ENCODE assay signal across 19 cellular contexts in the genomic region with DNA sequence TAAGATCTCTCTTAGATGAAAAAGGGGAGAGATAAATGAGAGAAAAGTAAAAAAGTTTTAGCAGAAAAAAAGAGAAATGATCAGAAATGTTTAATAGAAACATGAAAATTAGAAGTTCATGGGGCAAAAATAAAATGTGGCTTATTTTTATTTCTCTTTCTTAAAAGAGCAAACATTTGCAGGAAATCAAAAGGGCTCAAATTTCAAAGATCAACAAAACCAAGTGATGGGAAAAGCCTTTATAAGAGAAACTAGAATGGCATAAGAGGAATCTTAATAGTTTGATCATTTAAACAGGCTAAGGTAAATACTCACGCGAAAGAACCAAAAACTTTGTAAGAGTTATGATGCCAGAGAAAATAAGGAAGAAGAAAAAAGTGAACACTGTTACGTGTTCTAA. TPM values are rescaled to one million over a fixed set of nuclear protein-coding genes. Genes with fewer than 3 reads are reported as not detected.
DNase-seq lines count a peak whose midpoint lies in the region; ATAC-seq and TF ChIP-seq lines count a peak whose summit lies in the region.
"Had no signal": no experiment of that assay in that cellular context is flagged by ENCODE, and none has a peak within 500 bp of the region (broad histone marks: within the 10 kb centered on the region; RNA-seq: fewer than 3 reads in every experiment).

No MANE protein-coding gene starts in this region.

- no peak for TF ChIP-seq EP300 in transverse colon (IDR thresholded peaks at IDR 0.05; ENCODE audit: low read depth)

- in situ Hi-C loops in transverse colon (cut with MboI; ENCODE audit: low pct_ligation_motif_present in 1 of 4, low pct_unique_long_range_greater_than_20kb in 1 of 4, low sequenced_read_pairs in 3 of 4) = no loop called here

- H3K79me2 ChIP-seq in ACC112 (ENCODE audit: control insufficient read depth, insufficient read depth, low read length, unreplicated experiment) = no peaks in the 10 kb centered on the region

- TF ChIP-seq CTCF in RWPE2 (IDR thresholded peaks at IDR 0.05; ENCODE audit: poor library complexity, severe bottlenecking) (no peak), ascending aorta (IDR thresholded peaks at IDR 0.05) (no peak), transverse colon (IDR thresholded peaks at IDR 0.05) (no peak)

- H3K27me3 Mint-ChIP-seq in CD4-positive, alpha-beta memory T cell = peaks cover 0 to 5% of the 10 kb centered on the region in 2 donors

- peak overlapping the region; percentile 72 to 86 (median 84) for H3K4me3 Mint-ChIP-seq in CD4-positive, alpha-beta memory T cell
- H3K4me3 Mint-ChIP-seq: HFFc6 had no signal

- no peak for ATAC-seq in RWPE2 (ENCODE audit: low read depth)
- ATAC-seq: left ventricle myocardium superior had no signal

- no peak overlapping the region for H3K4me3 ChIP-seq in ACC112 (ENCODE audit: low read depth, low read length)
- peak overlapping the region in 1 of 2 donors; percentile 29 for H3K4me3 ChIP-seq in CD4-positive, alpha-beta memory T cell (ENCODE audit: low read length in 2 of 2)
- H3K4me3 ChIP-seq in RWPE2 (ENCODE audit: severe bottlenecking) = no peak overlapping the region
- no peak overlapping the region for H3K4me3 ChIP-seq in ascending aorta
- H3K4me3 ChIP-seq in transverse colon = no peak overlapping the region
- H3K4me3 ChIP-seq: coronary artery, ovary had no signal

- peaks cover 0 to 3% of the 10 kb centered on the region in 2 donors for H3K36me3 Mint-ChIP-seq in CD4-positive, alpha-beta memory T cell

- 14 to 35% methylated on average over 3 of the region's 3 CpGs for WGBS in transverse colon (ENCODE audit: low coverage in 1 of 2), 2 donors

- H3K27ac Mint-ChIP-seq in CD4-positive, alpha-beta memory T cell = peak overlapping the region; percentile 95 to 98 (median 96)
- H3K27ac Mint-ChIP-seq: HFFc6 had no signal

- CTCF ChIA-PET in CD4-positive, alpha-beta memory T cell (lab: Charles Lee; ENCODE audit: partially characterized antibody) = no interaction called here

- no peak for DNase-seq in CD4-positive, alpha-beta memory T cell
- DNase-seq in RWPE2 (ENCODE audit: low spot score) = no peak
- DNase-seq in epithelial cell of prostate (ENCODE audit: low read depth, low spot score) = no peak
- no peak for DNase-seq in ascending aorta (ENCODE audit: low spot score in 2 of 2)
- DNase-seq in HPDE6-E6E7 (ENCODE audit: extremely low spot score) = no peak
- DNase-seq in transverse colon = no peak
- DNase-seq: activated gamma-delta T cell treated with Interleukin-2 at 50 U/mL for 16 hours; HFFc6; left ventricle myocardium superior; NCI-H1694; NCI-H2227 treated with DMSO at 0.1 percent for 48 hours; NK-92 treated with Interleukin-12 subunit alpha and Interleukin-12 subunit beta, amount 100 ng/mL, for 24 hours; ovary had no signal

- H2AFZ ChIP-seq in ACC112 (ENCODE audit: low read length, unreplicated experiment) = no peak overlapping the region

- no peak for TF ChIP-seq POLR2A in transverse colon (IDR thresholded peaks at IDR 0.05)

- H3K27ac ChIP-seq in ACC112 (ENCODE audit: low read depth, low read length) = peak overlapping the region; percentile 12; the same call in 1 of the 2 replicates
- H3K27ac ChIP-seq in CD4-positive, alpha-beta memory T cell (ENCODE audit: low read depth, low read length) = peak overlapping the region; percentile 80
- peak overlapping the region; percentile 51 for H3K27ac ChIP-seq in RWPE2 (ENCODE audit: poor library complexity, severe bottlenecking)
- peak overlapping the region; percentile 49 for H3K27ac ChIP-seq in epithelial cell of prostate
- no peak overlapping the region for H3K27ac ChIP-seq in ascending aorta
- H3K27ac ChIP-seq in transverse colon = peak overlapping the region in 2 of 4 donors; percentile 16 to 17
- H3K27ac ChIP-seq: coronary artery, ovary, RWPE1 had no signal

- peaks cover 0 to 2% (median 0%) of the 10 kb centered on the region in 8 donors for H3K9me3 Mint-ChIP-seq in CD4-positive, alpha-beta memory T cell
- H3K9me3 Mint-ChIP-seq: HFFc6 had no signal

- H3K27me3 ChIP-seq in ACC112 (ENCODE audit: insufficient read depth, low read length) = no peaks in the 10 kb centered on the region
- no peaks in the 10 kb centered on the region for H3K27me3 ChIP-seq in CD4-positive, alpha-beta memory T cell (ENCODE audit: insufficient read depth, low read length)
- no peaks in the 10 kb centered on the region for H3K27me3 ChIP-seq in RWPE2 (ENCODE audit: insufficient read depth, poor library complexity, severe bottlenecking)
- no peaks in the 10 kb centered on the region for H3K27me3 ChIP-seq in ascending aorta
- no peaks in the 10 kb centered on the region for H3K27me3 ChIP-seq in transverse colon
- H3K27me3 ChIP-seq: ovary had no signal

- peaks cover 20 to 36% (median 25%) of the 10 kb centered on the region in 4 donors for H3K4me1 Mint-ChIP-seq in CD4-positive, alpha-beta memory T cell

- intact Hi-C loops in CD4-positive, alpha-beta memory T cell (cut with micrococcal nuclease) = loop anchor here (2.0 kb wide), 1 partner anchor 33 kb away; no protein-coding TSS in a partner anchor
- intact Hi-C loops in ascending aorta (cut with DNase I) (no loop called here), transverse colon (cut with DNase I; ENCODE audit: low total_unique reads) (no loop called here)

- H3K9me3 ChIP-seq in CD4-positive, alpha-beta memory T cell (ENCODE audit: control insufficient read depth in 1 of 2, low read length in 2 of 2) = no peaks in the 10 kb centered on the region
- H3K9me3 ChIP-seq in RWPE2 (ENCODE audit: severe bottlenecking) (no peaks in the 10 kb centered on the region), ascending aorta (no peaks in the 10 kb centered on the region), transverse colon (no peaks in the 10 kb centered on the region)
- H3K9me3 ChIP-seq: ovary had no signal

- peaks cover 35% of the 10 kb centered on the region for H3K4me1 ChIP-seq in ACC112 (ENCODE audit: control insufficient read depth, insufficient read depth, low read length, unreplicated experiment)
- peaks cover 25% of the 10 kb centered on the region for H3K4me1 ChIP-seq in CD4-positive, alpha-beta memory T cell (ENCODE audit: insufficient read depth, low read length)
- peaks cover 28% of the 10 kb centered on the region for H3K4me1 ChIP-seq in RWPE2 (ENCODE audit: insufficient read depth, poor library complexity, severe bottlenecking)
- H3K4me1 ChIP-seq in ascending aorta = no peaks in the 10 kb centered on the region
- peaks cover 0 to 4% (median 0%) of the 10 kb centered on the region in 4 donors for H3K4me1 ChIP-seq in transverse colon

- H3K36me3 ChIP-seq in ACC112 (ENCODE audit: insufficient read depth, low read length) (no peaks in the 10 kb centered on the region), RWPE2 (ENCODE audit: low read depth) (no peaks in the 10 kb centered on the region), ascending aorta (no peaks in the 10 kb centered on the region), transverse colon (no peaks in the 10 kb centered on the region)
- H3K36me3 ChIP-seq in CD4-positive, alpha-beta memory T cell (ENCODE audit: insufficient read depth, low read length) = no peaks in the 10 kb centered on the region
- H3K36me3 ChIP-seq: ovary had no signal

- POLR2A ChIA-PET in CD4-positive, alpha-beta memory T cell (lab: Charles Lee; ENCODE audit: partially characterized antibody) = no interaction called here

RNA-seq across cellular contexts. Expression of a gene that starts 23.3 kb away (rescaled TPM):
- not detected for total RNA-seq in CD4-positive, alpha-beta memory T cell
- polyA plus RNA-seq in CD4-positive, alpha-beta memory T cell = not detected
- total RNA-seq in ascending aorta (not detected), transverse colon (not detected)
- total RNA-seq: activated CD8-positive, alpha-beta memory T cell treated with anti-CD3 and anti-CD28 coated beads for 36 hours; left ventricle myocardium superior; myocyte had no signal

RNA-seq across cellular contexts. Expression of a gene that starts 34.5 kb away (rescaled TPM):
- 1 to 10 TPM; 2.6 to 3.2 TPM for total RNA-seq in CD4-positive, alpha-beta memory T cell
- 1 to 10 TPM; 1.5 to 1.6 TPM for polyA plus RNA-seq in CD4-positive, alpha-beta memory T cell
- not detected for total RNA-seq in ascending aorta
- total RNA-seq in transverse colon = 10 to 100 TPM in 1 of 4 donors, 1 to 10 TPM in 2, not detected in 1; 4.5 to 70.7 (median 9.3) TPM
- total RNA-seq: astrocyte, HFFc6, left ventricle myocardium superior, myocyte had no signal

Comparison
In these comparisons a context has a peak if more than half of its experiments do, and no peak if none do; other contexts are left out.
1. H3K27ac ChIP-seq: peak in ACC112 (single experiment), CD4-positive, alpha-beta memory T cell (single experiment), RWPE2 (single experiment) and epithelial cell of prostate (single experiment); none in ascending aorta (0 of 2).